Comparison of ENCODE assay signal across 8 cellular contexts in the genomic region with DNA sequence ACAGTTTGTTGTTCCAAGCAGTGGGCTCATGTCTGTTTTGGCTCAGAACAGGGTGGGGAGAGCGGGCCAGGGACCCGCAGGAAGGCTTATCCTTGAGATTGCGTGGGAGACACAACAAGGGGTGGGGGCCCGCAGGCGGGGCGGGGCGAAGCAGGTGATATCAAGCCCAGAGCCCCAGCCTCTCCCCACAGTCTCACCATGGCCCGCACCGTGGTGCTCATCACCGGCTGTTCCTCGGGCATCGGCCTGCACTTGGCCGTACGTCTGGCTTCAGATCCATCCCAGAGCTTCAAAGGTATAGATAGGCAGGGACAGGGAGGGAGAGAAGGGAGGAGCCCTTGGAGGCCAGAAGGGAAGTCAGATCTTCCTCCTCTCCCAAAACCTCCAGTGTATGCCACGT. TPM values are rescaled to one million over a fixed set of nuclear protein-coding genes. Genes with fewer than 3 reads are reported as not detected.
DNase-seq lines count a peak whose midpoint lies in the region; FAIRE-seq and TF ChIP-seq lines count a peak whose summit lies in the region.
"Not testable (repeated sequence)": the region's sequence is repeated elsewhere in the genome, so short reads cannot be mapped to it uniquely, and the experiment has no call there.

A gene with protein sequence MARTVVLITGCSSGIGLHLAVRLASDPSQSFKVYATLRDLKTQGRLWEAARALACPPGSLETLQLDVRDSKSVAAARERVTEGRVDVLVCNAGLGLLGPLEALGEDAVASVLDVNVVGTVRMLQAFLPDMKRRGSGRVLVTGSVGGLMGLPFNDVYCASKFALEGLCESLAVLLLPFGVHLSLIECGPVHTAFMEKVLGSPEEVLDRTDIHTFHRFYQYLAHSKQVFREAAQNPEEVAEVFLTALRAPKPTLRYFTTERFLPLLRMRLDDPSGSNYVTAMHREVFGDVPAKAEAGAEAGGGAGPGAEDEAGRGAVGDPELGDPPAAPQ (plus strand): TSS at position 188 of the 400 bp plus-strand sequence. CDS start 11 bp downstream, at position 199.

- not testable (repeated sequence) for H3K27me3 ChIP-seq in BLaER1; ascending aorta; neural progenitor cell; stomach smooth muscle (ENCODE audit: control insufficient read depth in 1 of 2, insufficient read depth in 2 of 2, low read length in 2 of 2)

- not testable (repeated sequence) for TF ChIP-seq CTCF in ascending aorta (IDR thresholded peaks at IDR 0.05); epithelial cell of esophagus (IDR thresholded peaks at IDR 0.05; ENCODE audit: insufficient read depth, low read depth, low read length, missing control alignments); kidney (IDR thresholded peaks at IDR 0.05; ENCODE audit: borderline replicate concordance, extremely low read depth, insufficient read depth); neural progenitor cell (IDR thresholded peaks at IDR 0.05)

- peak within 1 kb of the TSS; percentile 86 for H3K4me3 ChIP-seq in BLaER1
- H3K4me3 ChIP-seq in ascending aorta: peak within 1 kb of the TSS; percentile 82 to 83
- peak within 1 kb of the TSS; percentile 78 for H3K4me3 ChIP-seq in epithelial cell of esophagus (ENCODE audit: low read length)
- H3K4me3 ChIP-seq in kidney (ENCODE audit: low read length in 2 of 2): peak within 1 kb of the TSS; percentile 81 to 91
- peak within 1 kb of the TSS; percentile 86 for H3K4me3 ChIP-seq in neural progenitor cell
- peak within 1 kb of the TSS; percentile 89 to 93 for H3K4me3 ChIP-seq in stomach smooth muscle (ENCODE audit: low read length in 2 of 2)

- H3K4me1 Mint-ChIP-seq in T-helper 2 cell treated with Interferon-gamma antibody and Interleukin-4, amounts not matched to agents 5 μg/mL and 100 μg/mL, for 36 hours (ENCODE audit: low read depth): peaks cover 16% of the 10 kb centered on the region
- H3K4me1 Mint-ChIP-seq in neural progenitor cell: peaks cover 29% of the 10 kb centered on the region

- H3K36me3 Mint-ChIP-seq in T-helper 2 cell treated with Interferon-gamma antibody and Interleukin-4, amounts not matched to agents 5 μg/mL and 100 μg/mL, for 36 hours (ENCODE audit: low read depth); neural progenitor cell: not testable (repeated sequence)

- not testable (repeated sequence) for DNase-seq in HTR-8/SVneo (ENCODE audit: insufficient read length, low spot score); T-helper 2 cell treated with Interferon-gamma antibody and Interleukin-4, amounts not matched to agents 5 μg/mL and 100 μg/mL, for 36 hours (ENCODE audit: low spot score); ascending aorta (ENCODE audit: low spot score in 2 of 2); epithelial cell of esophagus (ENCODE audit: low read depth); kidney; neural progenitor cell (ENCODE audit: low spot score)

- H3K27me3 Mint-ChIP-seq in T-helper 2 cell treated with Interferon-gamma antibody and Interleukin-4, amounts not matched to agents 5 μg/mL and 100 μg/mL, for 36 hours (ENCODE audit: low read depth); neural progenitor cell (ENCODE audit: insufficient read depth, low read depth): not testable (repeated sequence)

- H3K4me2 ChIP-seq in BLaER1 (peak within 1 kb of the TSS; percentile 77), neural progenitor cell (peak within 1 kb of the TSS; percentile 82)

- H3K27ac Mint-ChIP-seq in T-helper 2 cell treated with Interferon-gamma antibody and Interleukin-4, amounts not matched to agents 5 μg/mL and 100 μg/mL, for 36 hours: peak within 1 kb of the TSS; percentile 63
- H3K27ac Mint-ChIP-seq in neural progenitor cell: not testable (repeated sequence)

- H3K36me3 ChIP-seq in BLaER1; ascending aorta; kidney (ENCODE audit: control insufficient read depth in 1 of 2, insufficient read depth in 2 of 2, low read length in 2 of 2); neural progenitor cell; stomach smooth muscle (ENCODE audit: control insufficient read depth in 2 of 2, insufficient read depth in 2 of 2, low read length in 2 of 2): not testable (repeated sequence)

- H3K9ac ChIP-seq in BLaER1 (peak within 1 kb of the TSS; percentile 92; the same call in 1 of the 2 replicates), kidney (ENCODE audit: low read length in 2 of 2) (peak within 1 kb of the TSS in 1 of 2 donors; percentile 70), stomach smooth muscle (ENCODE audit: low read length in 2 of 2) (peak within 1 kb of the TSS in 1 of 2 donors; percentile 99)
- not testable (repeated sequence) for H3K9ac ChIP-seq in neural progenitor cell

- peak within 1 kb of the TSS; percentile 91 for H3K4me3 Mint-ChIP-seq in T-helper 2 cell treated with Interferon-gamma antibody and Interleukin-4, amounts not matched to agents 5 μg/mL and 100 μg/mL, for 36 hours
- peak within 1 kb of the TSS; percentile 93 for H3K4me3 Mint-ChIP-seq in neural progenitor cell

- peaks cover 47% of the 10 kb centered on the region for H3F3A ChIP-seq in neural progenitor cell (ENCODE audit: low read depth)

- intact Hi-C loops in ascending aorta (cut with DNase I); kidney (cut with DNase I): not testable (repeated sequence)

- not testable (repeated sequence) for H3K79me2 ChIP-seq in neural progenitor cell (ENCODE audit: low read depth)

- FAIRE-seq in HTR-8/SVneo (lab: Jason Lieb, UNC): peak; percentile 58
- FAIRE-seq in kidney (lab: Jason Lieb, UNC): not testable (repeated sequence)

- H4K20me1 ChIP-seq in BLaER1; neural progenitor cell (ENCODE audit: low read depth): not testable (repeated sequence)

- not testable (repeated sequence) for H2AFZ ChIP-seq in neural progenitor cell (replicated peaks)

- not testable (repeated sequence) for H3K9me3 ChIP-seq in BLaER1; ascending aorta; kidney (ENCODE audit: control insufficient read depth in 1 of 2, low read length in 2 of 2); neural progenitor cell (ENCODE audit: low read depth); stomach smooth muscle (ENCODE audit: control insufficient read depth in 2 of 2, low read length in 2 of 2)

- H3K27ac ChIP-seq in BLaER1 (0 out of 2 replicates have a peak within 1 kb of the TSS, but pooled peaks have one; percentile 89), ascending aorta (peak within 1 kb of the TSS; percentile 82 to 91)
- not testable (repeated sequence) for H3K27ac ChIP-seq in kidney (ENCODE audit: low read depth in 2 of 2, low read length in 2 of 2); neural progenitor cell; stomach smooth muscle (ENCODE audit: low read length)

- H3K9me3 Mint-ChIP-seq in T-helper 2 cell treated with Interferon-gamma antibody and Interleukin-4, amounts not matched to agents 5 μg/mL and 100 μg/mL, for 36 hours; neural progenitor cell: not testable (repeated sequence)

- peaks cover 41% of the 10 kb centered on the region for H3K4me1 ChIP-seq in BLaER1
- H3K4me1 ChIP-seq in ascending aorta: peaks cover 0 to 19% of the 10 kb centered on the region in 2 donors
- peaks cover 0 to 15% of the 10 kb centered on the region in 2 donors for H3K4me1 ChIP-seq in kidney (ENCODE audit: control insufficient read depth in 1 of 2, insufficient read depth in 1 of 2, low read depth in 1 of 2, low read length in 2 of 2)
- H3K4me1 ChIP-seq in neural progenitor cell: peaks cover 22% of the 10 kb centered on the region
- H3K4me1 ChIP-seq in stomach smooth muscle (ENCODE audit: control insufficient read depth, insufficient read depth, low read length): peaks cover 24% of the 10 kb centered on the region

RNA-seq across cellular contexts. Expression of the gene that starts here (rescaled TPM):
- not detected for total RNA-seq in ascending aorta
- total RNA-seq in kidney: 0.31 TPM
- polyA plus RNA-seq in kidney (ENCODE audit: insufficient read depth, low read depth, low replicate concordance): 3.3 TPM
- total RNA-seq in neural progenitor cell (ENCODE audit: low replicate concordance): 2.2 and 2.6 TPM in 2 replicates
